In genomic region chr10:124820121-124820520, GRCh38 we compare ENCODE assay signal across 24 cellular contexts.
"Had no signal": no experiment of that assay in that cellular context is flagged by ENCODE, and none has a peak within 500 bp of the region (broad histone marks: within the 10 kb centered on the region; RNA-seq: fewer than 3 reads in every experiment).

No MANE protein-coding gene starts in this region.

- H3K27me3 Mint-ChIP-seq: activated CD4-positive, alpha-beta T cell treated with anti-CD3 and anti-CD28 coated beads, Interleukin-2, amount 10 ng/mL, durations not matched to agents 24 days and 14 days; activated CD8-positive, alpha-beta T cell treated with anti-CD3 and anti-CD28 coated beads for 36 hours had no signal

- H3K27ac ChIP-seq: adrenal gland, body of pancreas, breast epithelium, KMS-11 had no signal

- H3K4me3 Mint-ChIP-seq: activated CD4-positive, alpha-beta T cell treated with anti-CD3 and anti-CD28 coated beads, Interleukin-2, amount 10 ng/mL, durations not matched to agents 24 days and 14 days; activated CD8-positive, alpha-beta T cell treated with anti-CD3 and anti-CD28 coated beads for 36 hours; activated naive CD4-positive, alpha-beta T cell treated with anti-CD3 and anti-CD28 coated beads for 36 hours; activated T-cell treated with anti-CD3 and anti-CD28 coated beads, Interleukin-2, amount 50 U/mL, for 4 hours; activated T-helper 1 cell treated with anti-CD3 and anti-CD28 coated beads, Interleukin-12 subunit alpha, Interleukin-12 subunit beta, Interleukin-2, Interleukin-4 antibody, amounts not matched to agents 30 ng/mL and 10 ng/mL and 1 ng/mL, durations not matched to agents 14 hours and 24 hours and 36 hours had no signal

- H3K27ac Mint-ChIP-seq: activated CD4-positive, alpha-beta T cell treated with anti-CD3 and anti-CD28 coated beads, Interleukin-2, amount 10 ng/mL, durations not matched to agents 24 days and 14 days; activated CD8-positive, alpha-beta T cell treated with anti-CD3 and anti-CD28 coated beads for 36 hours; activated naive CD4-positive, alpha-beta T cell treated with anti-CD3 and anti-CD28 coated beads for 36 hours; activated naive CD4-positive, alpha-beta T cell treated with anti-CD3 and anti-CD28 coated beads, Interleukin-2, amount 50 U/mL, for 72 hours; activated T-helper 1 cell treated with anti-CD3 and anti-CD28 coated beads, Interleukin-12 subunit alpha, Interleukin-12 subunit beta, Interleukin-2, Interleukin-4 antibody, amounts not matched to agents 30 ng/mL and 10 ng/mL and 1 ng/mL, durations not matched to agents 14 hours and 24 hours and 36 hours had no signal

- H3K4me1 ChIP-seq: adrenal gland, body of pancreas, breast epithelium had no signal

- DNase-seq: activated CD4-positive, alpha-beta T cell treated with anti-CD3 and anti-CD28 coated beads, Interleukin-2, amount 10 ng/mL, durations not matched to agents 24 days and 14 days; activated CD4-positive, alpha-beta T cell treated with anti-CD3 and anti-CD28 coated beads, Interleukin-2, amount 50 U/mL, for 4 hours; activated CD8-positive, alpha-beta T cell treated with anti-CD3 and anti-CD28 coated beads for 36 hours; activated gamma-delta T cell treated with Interleukin-2 at 50 U/mL for 16 hours; activated naive CD4-positive, alpha-beta T cell treated with anti-CD3 and anti-CD28 coated beads for 36 hours; activated T-cell treated with anti-CD3 and anti-CD28 coated beads for 4 hours; activated T-cell treated with anti-CD3 and anti-CD28 coated beads, Interleukin-2, amount 50 U/mL, for 4 hours; adrenal gland; body of pancreas; MM.1S; MV-4-11; NCI-H1092; NCI-H146; NCI-H1930; NCI-H2107; NCI-H2171; NCI-H524 treated with DMSO at 0.1 percent for 48 hours; SHP77 treated with DMSO at 0.1 percent for 48 hours; SW 1271; T1000 had no signal

- H3K9me3 Mint-ChIP-seq: activated CD4-positive, alpha-beta T cell treated with anti-CD3 and anti-CD28 coated beads, Interleukin-2, amount 10 ng/mL, durations not matched to agents 24 days and 14 days; activated CD8-positive, alpha-beta T cell treated with anti-CD3 and anti-CD28 coated beads for 36 hours; activated naive CD4-positive, alpha-beta T cell treated with anti-CD3 and anti-CD28 coated beads for 36 hours; activated naive CD4-positive, alpha-beta T cell treated with anti-CD3 and anti-CD28 coated beads, Interleukin-2, amount 50 U/mL, for 72 hours; activated T-cell treated with anti-CD3 and anti-CD28 coated beads, Interleukin-2, amount 50 U/mL, for 4 hours; activated T-helper 1 cell treated with anti-CD3 and anti-CD28 coated beads, Interleukin-12 subunit alpha, Interleukin-12 subunit beta, Interleukin-2, Interleukin-4 antibody, amounts not matched to agents 30 ng/mL and 10 ng/mL and 1 ng/mL, durations not matched to agents 14 hours and 24 hours and 36 hours had no signal

- H3K9ac ChIP-seq: KMS-11 had no signal

- H3K4me1 Mint-ChIP-seq: activated CD4-positive, alpha-beta T cell treated with anti-CD3 and anti-CD28 coated beads, Interleukin-2, amount 10 ng/mL, durations not matched to agents 24 days and 14 days had no signal

- H3K9me3 ChIP-seq: adrenal gland, body of pancreas, breast epithelium had no signal

- H3K27me3 ChIP-seq: adrenal gland, body of pancreas, breast epithelium had no signal

- H3K36me3 ChIP-seq: breast epithelium had no signal

- H3K4me3 ChIP-seq: adrenal gland, body of pancreas, breast epithelium had no signal
